ENCODE assay signal across 8 cellular contexts in genomic region chr11:14905104-14906033, GRCh38. TPM values are rescaled to one million over a fixed set of nuclear protein-coding genes. Genes with fewer than 3 reads are reported as not detected.
A peak's percentile ranks its signal among the peaks of the same experiment; 100 is the strongest.
DNase-seq lines count a peak whose midpoint lies in the region; ATAC-seq lines count a peak whose summit lies in the region.

No MANE protein-coding gene starts in this region.

- no peak overlapping the region for H3K14ac ChIP-seq in trophoblast cell (ENCODE audit: low read length)

- H3K79me1 ChIP-seq in trophoblast cell (ENCODE audit: low read length): no peaks in the 10 kb centered on the region

- H4K91ac ChIP-seq in trophoblast cell (ENCODE audit: low read depth, low read length): no peak overlapping the region

- no peak overlapping the region for H4K8ac ChIP-seq in trophoblast cell (ENCODE audit: low read depth, low read length)

- H3K4ac ChIP-seq in trophoblast cell (ENCODE audit: low read depth, low read length): no peak overlapping the region

- DNase-seq in COLO668 (lab: John Stamatoyannopoulos, UW; ENCODE audit: unreplicated experiment): peak; percentile 42
- peak; percentile 91 for DNase-seq in Karpas-422
- peak; percentile 79 for DNase-seq in activated T-cell treated with anti-CD3 and anti-CD28 coated beads, Interleukin-2, amount 50 U/mL, for 1 hour
- peak; percentile 33 for DNase-seq in fibroblast of peridontal ligament (ENCODE audit: extremely low read depth)
- DNase-seq in trophoblast cell: no peak
- no peak for DNase-seq in SIG-M5 treated with dmso at 0.1 percent for 504 hours (lab: John Stamatoyannopoulos, UW; ENCODE audit: unreplicated experiment)

- H3K9ac ChIP-seq in Karpas-422 (ENCODE audit: low read length) (peak overlapping the region; percentile 74), trophoblast cell (ENCODE audit: low read length) (no peak overlapping the region)

- no peak overlapping the region for H3K27ac ChIP-seq in Karpas-422 (ENCODE audit: low read length)
- H3K27ac ChIP-seq in trophoblast cell (ENCODE audit: low read depth, low read length): no peak overlapping the region
- H3K27ac ChIP-seq in urinary bladder (ENCODE audit: low read depth): no peak overlapping the region

- H3K36me3 ChIP-seq in Karpas-422 (ENCODE audit: insufficient read depth, low read length): no peaks in the 10 kb centered on the region
- no peaks in the 10 kb centered on the region for H3K36me3 ChIP-seq in trophoblast cell (ENCODE audit: control insufficient read depth in 1 of 2, insufficient read depth in 2 of 2, low read length in 2 of 2)
- no peaks in the 10 kb centered on the region for H3K36me3 ChIP-seq in urinary bladder (ENCODE audit: insufficient read depth)

- H2AFZ ChIP-seq in Karpas-422 (ENCODE audit: low read length): peak overlapping the region; percentile 98
- H2AFZ ChIP-seq in trophoblast cell (ENCODE audit: insufficient read depth, low read length, poor library complexity): no peak overlapping the region

- H3K18ac ChIP-seq in trophoblast cell (ENCODE audit: low read length): no peak overlapping the region

- no CpG with 5 or more reads among the region's 58 CpGs for WGBS in trophoblast cell (ENCODE audit: extremely low coverage, insufficient coverage, insufficient read length)
- 5% methylated on average over 58 of the region's 58 CpGs for WGBS in urinary bladder

- H4K20me1 ChIP-seq in Karpas-422 (ENCODE audit: insufficient read depth, low read depth, low read length): no peaks in the 10 kb centered on the region

- no peak overlapping the region for H2BK5ac ChIP-seq in trophoblast cell (ENCODE audit: low read depth, low read length, poor library complexity)

- no peak overlapping the region for H3K23ac ChIP-seq in trophoblast cell (ENCODE audit: low read length)

- no peaks in the 10 kb centered on the region for H3K9me2 ChIP-seq in Karpas-422 (replicated peaks; ENCODE audit: insufficient read depth, low read length)

- H3K4me1 ChIP-seq in Karpas-422 (ENCODE audit: low read length): peaks cover 31% of the 10 kb centered on the region
- peaks cover 0 to 2% of the 10 kb centered on the region in 2 experiments for H3K4me1 ChIP-seq in trophoblast cell (ENCODE audit: control insufficient read depth in 1 of 2, insufficient read depth in 2 of 2, low read length in 2 of 2)
- H3K4me1 ChIP-seq in urinary bladder (ENCODE audit: insufficient read depth): peaks cover 2% of the 10 kb centered on the region

- H4K12ac ChIP-seq in trophoblast cell (ENCODE audit: low read depth, low read length): no peak overlapping the region

- no peak overlapping the region for H2BK120ac ChIP-seq in trophoblast cell (ENCODE audit: insufficient read depth, low read length, poor library complexity)

- ATAC-seq in GM21528 (IDR thresholded peaks at IDR 0.05; ENCODE audit: low FRiP score, unreplicated experiment): peak; percentile 64

- H3K27me3 ChIP-seq in Karpas-422 (ENCODE audit: low read length) (no peaks in the 10 kb centered on the region), trophoblast cell (ENCODE audit: insufficient read depth, low read length) (no peaks in the 10 kb centered on the region)

- H3K79me2 ChIP-seq in Karpas-422 (ENCODE audit: low read length) (no peaks in the 10 kb centered on the region), trophoblast cell (ENCODE audit: control insufficient read depth, insufficient read depth, low read length, poor library complexity) (no peaks in the 10 kb centered on the region)

- H3K9me3 ChIP-seq in Karpas-422 (ENCODE audit: low read length) (no peaks in the 10 kb centered on the region), trophoblast cell (ENCODE audit: insufficient read depth, low read depth, low read length) (no peaks in the 10 kb centered on the region)

- H2BK12ac ChIP-seq in trophoblast cell (ENCODE audit: low read length): no peak overlapping the region

- H3K4me3 ChIP-seq in Karpas-422 (ENCODE audit: low read length) (peak overlapping the region; percentile 74), trophoblast cell (ENCODE audit: low read depth, low read length) (peak overlapping the region; percentile 56), urinary bladder (ENCODE audit: low read depth, low read length) (peak overlapping the region; percentile 43)

- no peak overlapping the region for H2AK5ac ChIP-seq in trophoblast cell (ENCODE audit: low read length)

- peak overlapping the region; percentile 91 for H3K4me2 ChIP-seq in Karpas-422 (ENCODE audit: low read depth, low read length, poor library complexity, severe bottlenecking)
- peak overlapping the region; percentile 44 for H3K4me2 ChIP-seq in trophoblast cell (ENCODE audit: low read length)

RNA-seq across cellular contexts. Expression of gene CYP2R1, which starts 13.3 kb away (rescaled TPM):
- 19.6 and 36.9 TPM in 2 replicates for total RNA-seq in Karpas-422 (2014; rRNA removed; shearing (Covaris generic); ENCODE audit: low replicate concordance)
- polyA plus RNA-seq in trophoblast cell (2013): 12.5 and 13.4 TPM in 2 replicates
- 31.4 TPM for total RNA-seq in urinary bladder
- 11.5 TPM for polyA plus RNA-seq in urinary bladder

Comparison
In these comparisons a context has a peak if more than half of its experiments do, and no peak if none do; other contexts are left out.
1. DNase-seq: peak in COLO668 (single experiment), Karpas-422 (single experiment), activated T-cell treated with anti-CD3 and anti-CD28 coated beads, Interleukin-2, amount 50 U/mL, for 1 hour (single experiment) and fibroblast of peridontal ligament (single experiment); none in trophoblast cell (0 of 2) and SIG-M5 treated with dmso at 0.1 percent for 504 hours (single experiment).
2. Peak in every context shown above with its lines, with median percentiles within 50 percentile points of each other: H3K4me3 ChIP-seq.